Comparison of ENCODE assay signal across 20 cellular contexts in the genomic region with DNA sequence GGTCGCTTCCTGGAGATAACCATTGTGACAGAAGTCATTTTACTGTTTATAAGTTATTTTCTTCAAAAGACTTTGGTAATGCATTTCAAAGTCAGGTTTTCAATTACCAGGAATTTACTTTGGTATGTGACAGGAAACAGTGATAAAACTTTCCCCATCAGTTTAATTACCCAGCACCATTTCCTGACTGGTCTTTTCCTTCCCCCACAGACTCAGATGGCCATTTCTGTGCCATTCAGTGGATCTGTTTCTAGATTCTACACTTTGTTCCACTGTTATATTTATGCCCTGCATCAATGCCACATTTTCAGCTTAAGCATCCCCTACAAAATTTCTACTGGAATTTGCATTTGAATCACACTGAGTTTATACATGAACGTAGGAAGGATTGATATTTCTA. TPM values are rescaled to one million over a fixed set of nuclear protein-coding genes. Genes with fewer than 3 reads are reported as not detected.
DNase-seq lines count a peak whose midpoint lies in the region; ATAC-seq and TF ChIP-seq lines count a peak whose summit lies in the region.
"Had no signal": no experiment of that assay in that cellular context is flagged by ENCODE, and none has a peak within 500 bp of the region (broad histone marks: within the 10 kb centered on the region; RNA-seq: fewer than 3 reads in every experiment).

No MANE protein-coding gene starts in this region.

- peak overlapping the region; percentile 57 for H3K4me3 Mint-ChIP-seq in T-helper 2 cell treated with Interferon-gamma antibody and Interleukin-4, amounts not matched to agents 5 μg/mL and 100 μg/mL, for 36 hours
- H3K4me3 Mint-ChIP-seq in T-cell (peak overlapping the region in 1 of 3 donors; percentile 12), chondrocyte (ENCODE audit: unreplicated experiment) (no peak overlapping the region)
- H3K4me3 Mint-ChIP-seq: central memory CD8-positive, alpha-beta T cell; nephron progenitor cell had no signal

- no peak for TF ChIP-seq POLR2A in gastrocnemius medialis (IDR thresholded peaks at IDR 0.05)

- H3K36me3 ChIP-seq in skeletal muscle satellite cell (ENCODE audit: insufficient read depth, low read length) (peaks cover 36% of the 10 kb centered on the region), gastrocnemius medialis (no peaks in the 10 kb centered on the region)
- H3K36me3 ChIP-seq: tibial nerve had no signal

- H3K27ac Mint-ChIP-seq in T-helper 2 cell treated with Interferon-gamma antibody and Interleukin-4, amounts not matched to agents 5 μg/mL and 100 μg/mL, for 36 hours, result peak overlapping the region; percentile 14
- peak overlapping the region; percentile 41 to 76 for H3K27ac Mint-ChIP-seq in T-cell
- H3K27ac Mint-ChIP-seq in chondrocyte (ENCODE audit: unreplicated experiment), result peak overlapping the region; percentile 72
- H3K27ac Mint-ChIP-seq: nephron progenitor cell had no signal

- intact Hi-C loops in posterior vena cava (cut with DNase I), result no loop called here
- intact Hi-C loops in gastrocnemius medialis (cut with DNase I; ENCODE audit: low total_unique reads), result no loop called here

- no peaks in the 10 kb centered on the region for H3K9me3 ChIP-seq in skeletal muscle satellite cell (replicated peaks; ENCODE audit: low read length)
- H3K9me3 ChIP-seq in gastrocnemius medialis, result no peaks in the 10 kb centered on the region
- H3K9me3 ChIP-seq: psoas muscle, SK-N-SH, tibial nerve had no signal

- POLR2A ChIA-PET in T-cell (lab: Charles Lee), result no interaction called here

- H3K36me3 Mint-ChIP-seq in T-helper 2 cell treated with Interferon-gamma antibody and Interleukin-4, amounts not matched to agents 5 μg/mL and 100 μg/mL, for 36 hours (ENCODE audit: low read depth), result peaks cover 36% of the 10 kb centered on the region
- peaks cover 4% of the 10 kb centered on the region for H3K36me3 Mint-ChIP-seq in T-cell
- H3K36me3 Mint-ChIP-seq in chondrocyte (ENCODE audit: low read depth), result peaks cover 12% of the 10 kb centered on the region

- H3K27me3 ChIP-seq in skeletal muscle satellite cell (ENCODE audit: control insufficient read depth, insufficient read depth, low read length) (no peaks in the 10 kb centered on the region), gastrocnemius medialis (no peaks in the 10 kb centered on the region)
- H3K27me3 ChIP-seq: tibial nerve had no signal

- H3K4me1 Mint-ChIP-seq in T-helper 2 cell treated with Interferon-gamma antibody and Interleukin-4, amounts not matched to agents 5 μg/mL and 100 μg/mL, for 36 hours (ENCODE audit: low read depth), result peaks cover 61% of the 10 kb centered on the region
- peaks cover 34 to 60% (median 38%) of the 10 kb centered on the region in 3 donors for H3K4me1 Mint-ChIP-seq in T-cell
- peaks cover 98% of the 10 kb centered on the region for H3K4me1 Mint-ChIP-seq in chondrocyte (ENCODE audit: low read depth)

- no peak overlapping the region for H3K9ac ChIP-seq in skeletal muscle satellite cell (ENCODE audit: low read depth, low read length)
- H3K9ac ChIP-seq: SK-N-SH had no signal

- in situ Hi-C loops in gastrocnemius medialis (cut with MboI; ENCODE audit: low sequenced_read_pairs in 4 of 4), result loop anchor here in 1 of 4 donors (25.0 kb wide), 1 partner anchor 97 kb away; no protein-coding TSS in a partner anchor

- H3K9me3 Mint-ChIP-seq in T-helper 2 cell treated with Interferon-gamma antibody and Interleukin-4, amounts not matched to agents 5 μg/mL and 100 μg/mL, for 36 hours, result no peaks in the 10 kb centered on the region
- no peaks in the 10 kb centered on the region for H3K9me3 Mint-ChIP-seq in T-cell
- H3K9me3 Mint-ChIP-seq in chondrocyte (ENCODE audit: low read depth), result no peaks in the 10 kb centered on the region
- H3K9me3 Mint-ChIP-seq: central memory CD8-positive, alpha-beta T cell had no signal

- peak overlapping the region; percentile 5 for H3K4me2 ChIP-seq in skeletal muscle satellite cell (ENCODE audit: low read length)
- H3K4me2 ChIP-seq: SK-N-SH had no signal

- DNase-seq in T-helper 2 cell treated with Interferon-gamma antibody and Interleukin-4, amounts not matched to agents 5 μg/mL and 100 μg/mL, for 36 hours (ENCODE audit: low spot score), result no peak
- no peak for DNase-seq in T-helper 2 cell
- no peak for DNase-seq in T-cell
- no peak for DNase-seq in chondrocyte (ENCODE audit: low spot score)
- no peak for DNase-seq in posterior vena cava (ENCODE audit: low spot score)
- no peak for DNase-seq in stimulated activated CD4-positive, alpha-beta T cell treated with anti-CD3 and anti-CD28 coated beads, Interleukin-15, amount 100 ng/mL, for 24 hours
- DNase-seq in gastrocnemius medialis, result no peak
- DNase-seq: 8988T, amniotic stem cell, NCI-H2029, NCI-H446, nephron progenitor cell, psoas muscle, SK-N-SH had no signal

- H3K4me1 ChIP-seq in skeletal muscle satellite cell (ENCODE audit: control insufficient read depth, insufficient read depth, low read length), result peaks cover 61% of the 10 kb centered on the region
- H3K4me1 ChIP-seq in gastrocnemius medialis, result peaks cover 12 to 14% of the 10 kb centered on the region in 2 donors

- no peak overlapping the region for H3K27ac ChIP-seq in gastrocnemius medialis
- H3K27ac ChIP-seq: HL-60, psoas muscle had no signal

- no peak overlapping the region for H3K4me3 ChIP-seq in skeletal muscle satellite cell (ENCODE audit: low read length)
- H3K4me3 ChIP-seq in gastrocnemius medialis, result no peak overlapping the region
- H3K4me3 ChIP-seq: K562, psoas muscle, tibial nerve had no signal

- ATAC-seq in T-cell (replicated peaks in 1 of 4) (no peak), gastrocnemius medialis (no peak)
- ATAC-seq: K562 had no signal

- CTCF ChIA-PET in T-cell (lab: Charles Lee), result interaction anchor here (0.7 to 1.7 kb wide), 3 partner anchors 9 to 17 kb away, joined by 6 to 7 read pairs (median 6); a partner anchor contains a TSS

- TF ChIP-seq CTCF in chondrocyte (IDR thresholded peaks at IDR 0.05), result no peak
- TF ChIP-seq CTCF in gastrocnemius medialis (IDR thresholded peaks at IDR 0.05 in 4 of 5, conservative IDR thresholded peaks at IDR 0.05 in 1 of 5), result no peak

- no peaks in the 10 kb centered on the region for H3K27me3 Mint-ChIP-seq in T-helper 2 cell treated with Interferon-gamma antibody and Interleukin-4, amounts not matched to agents 5 μg/mL and 100 μg/mL, for 36 hours (ENCODE audit: low read depth)
- H3K27me3 Mint-ChIP-seq in T-cell (no peaks in the 10 kb centered on the region), chondrocyte (ENCODE audit: low read depth) (no peaks in the 10 kb centered on the region)
- H3K27me3 Mint-ChIP-seq: central memory CD8-positive, alpha-beta T cell had no signal

RNA-seq across cellular contexts. Expression of a gene that starts 16.3 kb away (rescaled TPM):
- total RNA-seq in T-cell (10 to 100 TPM; 26.3 to 32.4 (median 30.1) TPM), chondrocyte (459 to 621 TPM (median 460 TPM) in 3 replicates), posterior vena cava (100 to 1,000 TPM; 128 TPM), gastrocnemius medialis (10 to 100 TPM; 14.1 to 22.7 (median 17.9) TPM)
- 94.8 and 108 TPM in 2 replicates for total RNA-seq in skeletal muscle satellite cell (2012; rRNA removed)

RNA-seq across cellular contexts. Expression of a gene that starts 34.0 kb away (rescaled TPM):
- total RNA-seq in T-cell (not detected), chondrocyte (not detected in 3 replicates), posterior vena cava (not detected), gastrocnemius medialis (not detected)
- total RNA-seq in skeletal muscle satellite cell (2012; rRNA removed), result not detected in 2 replicates
- total RNA-seq: K562, mesenteric fat pad, psoas muscle, tibial nerve had no signal

Comparison
In these comparisons a context has a peak if more than half of its experiments do, and no peak if none do; other contexts are left out.
1. H3K27ac Mint-ChIP-seq: peak in every context shown above with its lines; median percentile 72 in chondrocyte; 58 in T-cell; 14 in T-helper 2 cell treated with Interferon-gamma antibody and Interleukin-4, amounts not matched to agents 5 μg/mL and 100 μg/mL, for 36 hours.